In genomic region chr9:129796029-129796910, GRCh38 we compare ENCODE assay signal across 24 cellular contexts. TPM values are rescaled to one million over a fixed set of nuclear protein-coding genes. Genes with fewer than 3 reads are reported as not detected.
A peak's percentile ranks its signal among the peaks of the same experiment; 100 is the strongest.
DNase-seq lines count a peak whose midpoint lies in the region; ATAC-seq, FAIRE-seq and TF ChIP-seq lines count a peak whose summit lies in the region.
"Had no signal": no experiment of that assay in that cellular context is flagged by ENCODE, and none has a peak within 500 bp of the region (broad histone marks: within the 10 kb centered on the region; RNA-seq: fewer than 3 reads in every experiment).

No MANE protein-coding gene starts in this region.

- no peak for FAIRE-seq in K562 (lab: Jason Lieb, UNC)
- no peak for FAIRE-seq in small intestine (lab: Jason Lieb, UNC)
- FAIRE-seq: D721Med, GM12892, H54 had no signal

- H3K4me2 ChIP-seq in K562 (ENCODE audit: insufficient read depth, low read length) (no peak overlapping the region), GM23248 (ENCODE audit: unreplicated experiment) (no peak overlapping the region)

- no peak for ATAC-seq in K562

- H3K79me2 ChIP-seq in K562 (ENCODE audit: control insufficient read depth, insufficient read depth, low read length) (no peaks in the 10 kb centered on the region), GM23248 (ENCODE audit: insufficient read depth) (no peaks in the 10 kb centered on the region)

- no peak for TF ChIP-seq POLR2A in K562 (conservative IDR thresholded peaks at IDR 0.05)

- peak; percentile 40 for DNase-seq in DMS53 (lab: John Stamatoyannopoulos, UW)
- DNase-seq in DMS53 treated with DMSO at 0.1 percent for 48 hours (lab: John Stamatoyannopoulos, UW; ENCODE audit: unreplicated experiment) = no peak
- peak in 1 of 4 experiments; percentile 9 for DNase-seq in K562 (ENCODE audit: extremely low read depth in 1 of 4, low spot score in 3 of 4)
- DNase-seq in small intestine = peak; percentile 21
- DNase-seq in GM23248 = no peak
- no peak for DNase-seq in amygdala (lab: John Stamatoyannopoulos, UW)
- DNase-seq: ACHN, BE2C, GDM1, KBM-7, MG63, NCI-H1105 treated with DMSO at 0.1 percent for 48 hours, NCI-H1694 treated with DMSO at 0.1 percent for 48 hours, NCI-H2081, NCI-H446 treated with DMSO at 0.1 percent for 48 hours, NCI-H526, NCI-H82, RPMI8226, T-helper 1 cell had no signal

- H2AFZ ChIP-seq in K562 (ENCODE audit: low read depth, low read length) (no peak overlapping the region), GM23248 (no peak overlapping the region)

- no peak for TF ChIP-seq CTCF in K562 (IDR thresholded peaks at IDR 0.05 in 2 of 3, conservative IDR thresholded peaks at IDR 0.05 in 1 of 3; ENCODE audit: insufficient read depth in 2 of 3, low read depth in 1 of 3, low read length in 3 of 3)

- no peaks in the 10 kb centered on the region for H3K4me1 ChIP-seq in K562 (replicated peaks in 1 of 2; ENCODE audit: control insufficient read depth in 2 of 2, insufficient read depth in 2 of 2, low read length in 2 of 2)
- no peaks in the 10 kb centered on the region for H3K4me1 ChIP-seq in small intestine (ENCODE audit: control insufficient read depth in 2 of 2, insufficient read depth in 1 of 2, low read depth in 1 of 2, low read length in 1 of 2)
- H3K4me1 ChIP-seq in GM23248 (ENCODE audit: insufficient read depth) = no peaks in the 10 kb centered on the region
- H3K4me1 ChIP-seq: BE2C had no signal

- no peak for TF ChIP-seq RAD21 in Ishikawa (IDR thresholded peaks at IDR 0.05; ENCODE audit: low read depth)
- no peak for TF ChIP-seq RAD21 in K562 (CRISPR knock-in tag; conservative IDR thresholded peaks at IDR 0.05 in 1 of 2, IDR thresholded peaks at IDR 0.05 in 1 of 2)

- POLR2A ChIA-PET in K562 (lab: Yijun Ruan, JAX) = interaction anchor here (0.6 to 0.7 kb wide), 5 partner anchors 12 to 160 kb away, joined by 3 to 4 read pairs (median 3); no protein-coding TSS in a partner anchor

- WGBS in K562 (ENCODE audit: insufficient coverage, low coverage, missing lambda C conversion rate) = 21% methylated on average over 8 of the region's 8 CpGs
- WGBS in small intestine, 3 donors = 23 to 61% (median 47%) methylated on average over 8 of the region's 8 CpGs
- WGBS in GM23248 (ENCODE audit: low coverage in 1 of 2, low lambda C conversion rate in 2 of 2, missing lambda C conversion rate in 2 of 2), 2 experiments = 84 to 90% methylated on average over 8 of the region's 8 CpGs

- no peaks in the 10 kb centered on the region for H3K9me2 ChIP-seq in GM23248 (ENCODE audit: insufficient read depth)

- no TSS peak for BruUV-seq in K562 (replicated peaks; lab: Mats Ljungman, UMichigan)

- TF ChIP-seq EP300 in Ishikawa (IDR thresholded peaks at IDR 0.05; ENCODE audit: borderline replicate concordance) = no peak
- no peak for TF ChIP-seq EP300 in K562 (IDR thresholded peaks at IDR 0.05; ENCODE audit: low read length)

- in situ Hi-C loops in K562 (cut with MboI) = loop anchor here (10.0 to 25.0 kb wide), 2 partner anchors 631 to 1509 kb away; partner anchors contain the start of genes GOLGA2 and SWI5
- in situ Hi-C loops in GM23248 (cut with MboI) = no loop called here

- no peaks in the 10 kb centered on the region for H3K9me1 ChIP-seq in K562 (ENCODE audit: control insufficient read depth, insufficient read depth, low read length)

- H3K27ac ChIP-seq in K562 (ENCODE audit: extremely low read depth, low read depth, low read length) = no peak overlapping the region
- no peak overlapping the region for H3K27ac ChIP-seq in small intestine (ENCODE audit: low read depth in 1 of 2, low read length in 1 of 2)
- H3K27ac ChIP-seq in GM23248 = no peak overlapping the region
- H3K27ac ChIP-seq: 22Rv1 had no signal

- H3F3A ChIP-seq in GM23248 (ENCODE audit: insufficient read depth) = no peaks in the 10 kb centered on the region

- peaks cover 35 to 43% of the 10 kb centered on the region in 2 experiments for H3K27me3 ChIP-seq in K562 (ENCODE audit: control insufficient read depth in 2 of 2, insufficient read depth in 2 of 2, low read length in 2 of 2)
- peaks cover 0 to 2% of the 10 kb centered on the region in 2 donors for H3K27me3 ChIP-seq in small intestine (ENCODE audit: control insufficient read depth in 2 of 2, insufficient read depth in 2 of 2, low read length in 2 of 2)
- peaks cover 3% of the 10 kb centered on the region; the same call in 1 of the 2 replicates for H3K27me3 ChIP-seq in GM23248 (replicated peaks; ENCODE audit: insufficient read depth)
- H3K27me3 ChIP-seq: BE2C, MG63 had no signal

- CTCF ChIA-PET in K562 (lab: Yijun Ruan, JAX; ENCODE audit: low intra/inter-chr PET ratio) = no interaction called here

- H3K9me3 ChIP-seq in K562 (replicated peaks; ENCODE audit: control insufficient read depth, insufficient read depth, low read depth, low read length) (no peaks in the 10 kb centered on the region), small intestine (ENCODE audit: control insufficient read depth, low read depth) (no peaks in the 10 kb centered on the region), GM23248 (ENCODE audit: low read depth) (no peaks in the 10 kb centered on the region)
- H3K9me3 ChIP-seq: BE2C, MG63 had no signal

- H3K9ac ChIP-seq in K562 (ENCODE audit: insufficient read depth in 1 of 2, low read depth in 2 of 2, low read length in 2 of 2) (no peak overlapping the region), GM23248 (no peak overlapping the region)

- 0 out of 2 replicates have a peak, but pooled peaks cover 5% of the 10 kb centered on the region for H4K20me1 ChIP-seq in K562 (replicated peaks; ENCODE audit: control insufficient read depth, insufficient read depth, low read length)
- no peaks in the 10 kb centered on the region for H4K20me1 ChIP-seq in GM23248 (ENCODE audit: insufficient read depth)

- intact Hi-C loops in K562 (cut with micrococcal nuclease) = no loop called here

- no peaks in the 10 kb centered on the region for H3K36me3 ChIP-seq in K562 (ENCODE audit: control insufficient read depth, insufficient read depth, low read length)
- no peaks in the 10 kb centered on the region for H3K36me3 ChIP-seq in small intestine (ENCODE audit: control insufficient read depth in 2 of 2, insufficient read depth in 2 of 2, low read length in 2 of 2)
- H3K36me3 ChIP-seq in GM23248 (ENCODE audit: low read depth) = no peaks in the 10 kb centered on the region
- H3K36me3 ChIP-seq: BE2C, MG63 had no signal

- H3K4me3 ChIP-seq in K562 = no peak overlapping the region
- no peak overlapping the region for H3K4me3 ChIP-seq in small intestine (ENCODE audit: low read depth in 1 of 2, low read length in 2 of 2)
- H3K4me3 ChIP-seq in GM23248 = no peak overlapping the region
- H3K4me3 ChIP-seq: MG63 had no signal

RNA-seq across cellular contexts. Expression of gene TOR1B, which starts 6.7 kb away (rescaled TPM):
- total RNA-seq in K562 (2011; cell fraction: chromatin; rRNA removed; ENCODE audit: low replicate concordance) = 77.2 and 131 TPM in 2 replicates
- 102 and 116 TPM in 2 replicates for total RNA-seq in K562 (2011; cell fraction: nucleolus; rRNA removed)
- 91.4 and 101 TPM in 2 replicates for total RNA-seq in K562 (2011; cell fraction: nucleoplasm; rRNA removed)
- total RNA-seq in K562 (2014; rRNA removed) (21.5 and 24.5 TPM in 2 replicates), K562 (2014; rRNA removed; fragmentation: Illumina TruSeq; extraction: Trizol) (23.4 and 23.9 TPM in 2 replicates), K562 (2015; rRNA removed; fragmentation: Illumina TruSeq; extraction: Trizol) (23.7 and 25.4 TPM in 2 replicates), K562 (2021) (28.6 and 28.7 TPM in 2 replicates)
- polyA plus RNA-seq in K562 (2011; rRNA removed) (28.9 and 36.5 TPM in 2 replicates), K562 (2014; fragmentation: Illumina TruSeq; extraction: Trizol) (24.6 and 27.0 TPM in 2 replicates), K562 (2014; fragmentation: Nextera tagmentation; extraction: Ambion mirVana) (1 to 10 TPM; 4.2 to 6.9 TPM), K562 (2014; rRNA removed) (28.1 and 29.2 TPM in 2 replicates), small intestine (10 to 100 TPM in 2 of 3 donors, 1 to 10 TPM in 1; 7.0 to 22.9 (median 12.1) TPM), GM23248 (2016; fragmentation: Nextera tagmentation; extraction: Ambion mirVana) (34.5 and 37.9 TPM in 2 replicates)
- polyA plus RNA-seq in K562 (2011; cell fraction: cytosol; rRNA removed) = 28.1 and 29.3 TPM in 2 replicates
- 23.9 and 27.6 TPM in 2 replicates for polyA plus RNA-seq in K562 (2011; cell fraction: nucleus; rRNA removed)
- polyA plus RNA-seq in K562 (2012) = 19.3 and 22.5 TPM in 2 replicates
- polyA minus RNA-seq in K562 (2011; rRNA and poly(A)+ RNA removed) = 27.4 and 40.5 TPM in 2 replicates
- 11.3 and 14.8 TPM in 2 replicates for polyA minus RNA-seq in K562 (2011; cell fraction: cytosol; rRNA and poly(A)+ RNA removed)
- polyA minus RNA-seq in K562 (2011; cell fraction: nucleus; rRNA and poly(A)+ RNA removed) = 19.0 and 21.8 TPM in 2 replicates
- 47.6 and 55.1 TPM in 2 replicates for total RNA-seq in GM23248 (2014; rRNA removed; shearing (Covaris generic))

RNA-seq across cellular contexts. Expression of gene TOR1A, which starts 27.7 kb away (rescaled TPM):
- total RNA-seq in K562 (2011; cell fraction: chromatin; rRNA removed; ENCODE audit: low replicate concordance) = 109 and 165 TPM in 2 replicates
- 107 and 123 TPM in 2 replicates for total RNA-seq in K562 (2011; cell fraction: nucleolus; rRNA removed)
- total RNA-seq in K562 (2011; cell fraction: nucleoplasm; rRNA removed) = 121 and 138 TPM in 2 replicates
- total RNA-seq in K562 (2014; rRNA removed) (44.4 and 46.0 TPM in 2 replicates), K562 (2014; rRNA removed; fragmentation: Illumina TruSeq; extraction: Trizol) (39.9 and 45.9 TPM in 2 replicates), K562 (2015; rRNA removed; fragmentation: Illumina TruSeq; extraction: Trizol) (54.3 and 55.5 TPM in 2 replicates), K562 (2021) (49.5 and 51.3 TPM in 2 replicates)
- polyA plus RNA-seq in K562 (2011; rRNA removed) (74.8 and 85.8 TPM in 2 replicates), K562 (2014; fragmentation: Illumina TruSeq; extraction: Trizol) (68.9 and 74.0 TPM in 2 replicates), K562 (2014; fragmentation: Nextera tagmentation; extraction: Ambion mirVana) (1 to 10 TPM; 4.5 to 9.9 TPM), K562 (2014; rRNA removed) (67.9 and 74.7 TPM in 2 replicates), small intestine (10 to 100 TPM; 16.3 to 29.4 (median 16.8) TPM), GM23248 (2016; fragmentation: Nextera tagmentation; extraction: Ambion mirVana) (101 and 102 TPM in 2 replicates)
- polyA plus RNA-seq in K562 (2011; cell fraction: cytosol; rRNA removed) = 67.0 and 76.5 TPM in 2 replicates
- 41.7 and 44.0 TPM in 2 replicates for polyA plus RNA-seq in K562 (2011; cell fraction: nucleus; rRNA removed)
- 55.0 and 59.0 TPM in 2 replicates for polyA plus RNA-seq in K562 (2012)
- polyA minus RNA-seq in K562 (2011; rRNA and poly(A)+ RNA removed) = 56.3 and 66.1 TPM in 2 replicates
- polyA minus RNA-seq in K562 (2011; cell fraction: cytosol; rRNA and poly(A)+ RNA removed) = 27.0 and 29.2 TPM in 2 replicates
- 23.3 and 34.1 TPM in 2 replicates for polyA minus RNA-seq in K562 (2011; cell fraction: nucleus; rRNA and poly(A)+ RNA removed)
- total RNA-seq in GM23248 (2014; rRNA removed; shearing (Covaris generic)) = 63.6 and 73.6 TPM in 2 replicates

RNA-seq across cellular contexts. Expression of gene C9orf78, which starts 38.8 kb away (rescaled TPM):
- total RNA-seq in K562 (2011; cell fraction: chromatin; rRNA removed; ENCODE audit: low replicate concordance) = 68.6 and 74.7 TPM in 2 replicates
- 46.6 and 51.7 TPM in 2 replicates for total RNA-seq in K562 (2011; cell fraction: nucleolus; rRNA removed)
- total RNA-seq in K562 (2011; cell fraction: nucleoplasm; rRNA removed) = 66.1 and 96.3 TPM in 2 replicates
- total RNA-seq in K562 (2014; rRNA removed) (196 and 199 TPM in 2 replicates), K562 (2014; rRNA removed; fragmentation: Illumina TruSeq; extraction: Trizol) (199 and 240 TPM in 2 replicates), K562 (2015; rRNA removed; fragmentation: Illumina TruSeq; extraction: Trizol) (220 and 223 TPM in 2 replicates), K562 (2021) (89.0 and 94.6 TPM in 2 replicates)
- polyA plus RNA-seq in K562 (2011; rRNA removed) (109 and 202 TPM in 2 replicates), K562 (2014; fragmentation: Illumina TruSeq; extraction: Trizol) (210 and 222 TPM in 2 replicates), K562 (2014; fragmentation: Nextera tagmentation; extraction: Ambion mirVana) (100 to 1,000 TPM; 132 to 266 TPM), K562 (2014; rRNA removed) (228 and 240 TPM in 2 replicates), small intestine (10 to 100 TPM; 58.3 to 62.6 (median 60.5) TPM), GM23248 (2016; fragmentation: Nextera tagmentation; extraction: Ambion mirVana) (79.7 and 80.7 TPM in 2 replicates)
- polyA plus RNA-seq in K562 (2011; cell fraction: cytosol; rRNA removed) = 59.0 and 71.4 TPM in 2 replicates
- polyA plus RNA-seq in K562 (2011; cell fraction: nucleus; rRNA removed) = 17.0 and 17.5 TPM in 2 replicates
- 93.6 and 169 TPM in 2 replicates for polyA plus RNA-seq in K562 (2012)
- polyA minus RNA-seq in K562 (2011; rRNA and poly(A)+ RNA removed) = 131 and 142 TPM in 2 replicates
- 32.3 and 42.4 TPM in 2 replicates for polyA minus RNA-seq in K562 (2011; cell fraction: cytosol; rRNA and poly(A)+ RNA removed)
- polyA minus RNA-seq in K562 (2011; cell fraction: nucleus; rRNA and poly(A)+ RNA removed) = 14.0 and 19.8 TPM in 2 replicates
- 46.8 and 66.0 TPM in 2 replicates for total RNA-seq in GM23248 (2014; rRNA removed; shearing (Covaris generic))

RNA-seq across cellular contexts. Expression of gene USP20, which starts 39.0 kb away (rescaled TPM):
- total RNA-seq in K562 (2011; cell fraction: chromatin; rRNA removed; ENCODE audit: low replicate concordance) = 152 and 399 TPM in 2 replicates
- total RNA-seq in K562 (2011; cell fraction: nucleolus; rRNA removed) = 296 and 299 TPM in 2 replicates
- 160 and 192 TPM in 2 replicates for total RNA-seq in K562 (2011; cell fraction: nucleoplasm; rRNA removed)
- total RNA-seq in K562 (2014; rRNA removed) (77.0 and 115 TPM in 2 replicates), K562 (2014; rRNA removed; fragmentation: Illumina TruSeq; extraction: Trizol) (20.6 and 22.0 TPM in 2 replicates), K562 (2015; rRNA removed; fragmentation: Illumina TruSeq; extraction: Trizol) (41.3 and 44.8 TPM in 2 replicates), K562 (2021) (119 and 136 TPM in 2 replicates)
- polyA plus RNA-seq in K562 (2011; rRNA removed) (54.6 and 81.2 TPM in 2 replicates), K562 (2014; fragmentation: Illumina TruSeq; extraction: Trizol) (49.1 and 76.2 TPM in 2 replicates), K562 (2014; fragmentation: Nextera tagmentation; extraction: Ambion mirVana) (1 to 10 TPM; 1.9 to 3.2 TPM), K562 (2014; rRNA removed) (103 and 104 TPM in 2 replicates), small intestine (10 to 100 TPM; 16.9 to 47.0 (median 23.9) TPM), GM23248 (2016; fragmentation: Nextera tagmentation; extraction: Ambion mirVana) (15.7 and 15.8 TPM in 2 replicates)
- polyA plus RNA-seq in K562 (2011; cell fraction: cytosol; rRNA removed) = 64.8 and 118 TPM in 2 replicates
- 369 and 565 TPM in 2 replicates for polyA plus RNA-seq in K562 (2011; cell fraction: nucleus; rRNA removed)
- polyA plus RNA-seq in K562 (2012) = 82.0 and 122 TPM in 2 replicates
- 25.8 and 37.9 TPM in 2 replicates for polyA minus RNA-seq in K562 (2011; rRNA and poly(A)+ RNA removed)
- polyA minus RNA-seq in K562 (2011; cell fraction: cytosol; rRNA and poly(A)+ RNA removed) = 39.3 and 57.6 TPM in 2 replicates
- polyA minus RNA-seq in K562 (2011; cell fraction: nucleus; rRNA and poly(A)+ RNA removed) = 82.0 and 96.4 TPM in 2 replicates
- total RNA-seq in GM23248 (2014; rRNA removed; shearing (Covaris generic)) = 7.3 and 10.3 TPM in 2 replicates

RNA-seq across cellular contexts. Expression of gene PTGES, which starts 43.4 kb away (rescaled TPM):
- total RNA-seq in K562 (2011; cell fraction: chromatin; rRNA removed; ENCODE audit: low replicate concordance) = 0.28 TPM in 1 of 2 replicates, not detected in the other
- total RNA-seq in K562 (2011; cell fraction: nucleolus; rRNA removed) = not detected in 2 replicates
- 0.22 TPM in 1 of 2 replicates, not detected in the other for total RNA-seq in K562 (2011; cell fraction: nucleoplasm; rRNA removed)
- total RNA-seq in K562 (2014; rRNA removed) (0.08 TPM in 1 of 2 replicates, not detected in the other), K562 (2014; rRNA removed; fragmentation: Illumina TruSeq; extraction: Trizol) (not detected in 2 replicates), K562 (2015; rRNA removed; fragmentation: Illumina TruSeq; extraction: Trizol) (not detected in 2 replicates), K562 (2021) (not detected in 2 replicates)
- polyA plus RNA-seq in K562 (2011; rRNA removed) (0.05 and 0.13 TPM in 2 replicates), K562 (2014; fragmentation: Illumina TruSeq; extraction: Trizol) (0.11 TPM in 1 of 2 replicates, not detected in the other), K562 (2014; fragmentation: Nextera tagmentation; extraction: Ambion mirVana) (not detected), K562 (2014; rRNA removed) (not detected in 2 replicates), small intestine (1 to 10 TPM in 2 of 3 donors, not detected in 1; 1.6 to 8.4 TPM), GM23248 (2016; fragmentation: Nextera tagmentation; extraction: Ambion mirVana) (22.0 and 22.4 TPM in 2 replicates)
- polyA plus RNA-seq in K562 (2011; cell fraction: cytosol; rRNA removed) = 0.21 and 0.25 TPM in 2 replicates
- 0.07 TPM in 1 of 2 replicates, not detected in the other for polyA plus RNA-seq in K562 (2011; cell fraction: nucleus; rRNA removed)
- polyA plus RNA-seq in K562 (2012) = 0.10 and 0.30 TPM in 2 replicates
- polyA minus RNA-seq in K562 (2011; rRNA and poly(A)+ RNA removed) = 0.09 and 0.18 TPM in 2 replicates
- polyA minus RNA-seq in K562 (2011; cell fraction: cytosol; rRNA and poly(A)+ RNA removed) = 0.76 and 1.2 TPM in 2 replicates
- 0.33 and 0.40 TPM in 2 replicates for polyA minus RNA-seq in K562 (2011; cell fraction: nucleus; rRNA and poly(A)+ RNA removed)
- 8.3 and 12.6 TPM in 2 replicates for total RNA-seq in GM23248 (2014; rRNA removed; shearing (Covaris generic))

Comparison
In these comparisons a context has a peak if more than half of its experiments do, and no peak if none do; other contexts are left out.
1. DNase-seq: peak in DMS53 (single experiment) and small intestine (single experiment); none in DMS53 treated with DMSO at 0.1 percent for 48 hours (single experiment), GM23248 (single experiment) and amygdala (0 of 56).